Comparison of ENCODE assay signal across 15 cellular contexts in genomic region chr2:98732430-98733051, GRCh38. TPM values are rescaled to one million over a fixed set of nuclear protein-coding genes. Genes with fewer than 3 reads are reported as not detected.
DNase-seq lines count a peak whose midpoint lies in the region; ATAC-seq, FAIRE-seq and TF ChIP-seq lines count a peak whose summit lies in the region.
"Had no signal": no experiment of that assay in that cellular context is flagged by ENCODE, and none has a peak within 500 bp of the region (broad histone marks: within the 10 kb centered on the region; RNA-seq: fewer than 3 reads in every experiment).

No MANE protein-coding gene starts in this region.

- H3K4me1 Mint-ChIP-seq in activated CD4-positive, alpha-beta T cell treated with anti-CD3 and anti-CD28 coated beads, Interleukin-2, amount 10 ng/mL, durations not matched to agents 24 days and 14 days: peaks cover 60% of the 10 kb centered on the region
- H3K4me1 Mint-ChIP-seq in T-cell (peaks cover 66 to 77% (median 68%) of the 10 kb centered on the region in 3 donors), endodermal cell (peaks cover 3% of the 10 kb centered on the region)

- H3K36me3 ChIP-seq in endothelial cell of umbilical vein (ENCODE audit: control insufficient read depth in 2 of 2, extremely low read depth in 1 of 2, insufficient read depth in 2 of 2, low read length in 2 of 2) (no peaks in the 10 kb centered on the region), small intestine (ENCODE audit: control insufficient read depth in 2 of 2, insufficient read depth in 2 of 2, low read length in 2 of 2) (no peaks in the 10 kb centered on the region), endodermal cell (ENCODE audit: control insufficient read depth, insufficient read depth, low read length) (no peaks in the 10 kb centered on the region)
- H3K36me3 ChIP-seq: MG63 had no signal

- WGBS in small intestine, 3 donors: 57 to 72% (median 61%) methylated on average over 8 of the region's 8 CpGs
- WGBS in endodermal cell (ENCODE audit: insufficient coverage in 1 of 2, insufficient read length in 1 of 2), 2 experiments: 87 to 94% methylated on average over 7 to 8 of the region's 8 CpGs

- dilution Hi-C loops in endothelial cell of umbilical vein (cut with MboI; ENCODE audit: extremely low pct_ligation_motif_present, low sequenced_read_pairs): no loop called here

- POLR2A ChIA-PET in T-cell (lab: Charles Lee) (interaction anchor here in 1 of 2 donors (1.3 kb wide), 1 partner anchor 39 kb away, joined by 5 read pairs; no protein-coding TSS in a partner anchor), endothelial cell of umbilical vein (lab: Charles Lee) (no interaction called here)

- H3K9me3 Mint-ChIP-seq in activated CD4-positive, alpha-beta T cell treated with anti-CD3 and anti-CD28 coated beads, Interleukin-2, amount 10 ng/mL, durations not matched to agents 24 days and 14 days: no peaks in the 10 kb centered on the region
- H3K9me3 Mint-ChIP-seq in T-cell (no peaks in the 10 kb centered on the region), endodermal cell (no peaks in the 10 kb centered on the region)

- peak overlapping the region; percentile 84 for H3K4me3 Mint-ChIP-seq in activated CD4-positive, alpha-beta T cell treated with anti-CD3 and anti-CD28 coated beads, Interleukin-2, amount 10 ng/mL, durations not matched to agents 24 days and 14 days
- H3K4me3 Mint-ChIP-seq in T-cell: peak overlapping the region; percentile 84 to 94 (median 88)
- no peak overlapping the region for H3K4me3 Mint-ChIP-seq in endodermal cell

- H3K27ac Mint-ChIP-seq in activated CD4-positive, alpha-beta T cell treated with anti-CD3 and anti-CD28 coated beads, Interleukin-2, amount 10 ng/mL, durations not matched to agents 24 days and 14 days: peak overlapping the region; percentile 87
- H3K27ac Mint-ChIP-seq in T-cell (peak overlapping the region; percentile 96 to 97), endodermal cell (no peak overlapping the region)

- H3K27me3 Mint-ChIP-seq in activated CD4-positive, alpha-beta T cell treated with anti-CD3 and anti-CD28 coated beads, Interleukin-2, amount 10 ng/mL, durations not matched to agents 24 days and 14 days: no peaks in the 10 kb centered on the region
- H3K27me3 Mint-ChIP-seq in T-cell: no peaks in the 10 kb centered on the region
- H3K27me3 Mint-ChIP-seq in endodermal cell (ENCODE audit: insufficient read depth): peaks cover 55% of the 10 kb centered on the region

- intact Hi-C loops in activated CD4-positive, alpha-beta T cell treated with anti-CD3 and anti-CD28 coated beads, Interleukin-2, amount 10 ng/mL, durations not matched to agents 24 days and 14 days (cut with micrococcal nuclease): loop anchor here (5.0 to 10.0 kb wide), 2 partner anchors 90 to 268 kb away; no protein-coding TSS in a partner anchor
- intact Hi-C loops in endothelial cell of umbilical vein (cut with micrococcal nuclease): no loop called here

- TF ChIP-seq CTCF in endothelial cell of umbilical vein (IDR thresholded peaks at IDR 0.05; ENCODE audit: extremely low read depth in 1 of 2, insufficient read depth in 1 of 2, low read depth in 1 of 2, low read length in 2 of 2) (no peak), endodermal cell (conservative IDR thresholded peaks at IDR 0.05) (no peak)

- no peak overlapping the region for H3K9ac ChIP-seq in endothelial cell of umbilical vein (replicated peaks; ENCODE audit: extremely low read depth, insufficient read depth, low read length)
- H3K9ac ChIP-seq in endodermal cell (ENCODE audit: extremely low read depth, low read length, poor library complexity, severe bottlenecking): no peak overlapping the region

- FAIRE-seq in endothelial cell of umbilical vein (lab: Jason Lieb, UNC) (no peak), small intestine (lab: Jason Lieb, UNC) (no peak)
- FAIRE-seq: A549, endometrium had no signal

- no peak for ATAC-seq in T-cell (replicated peaks in 1 of 4)
- ATAC-seq: A549 had no signal

- H3K27ac ChIP-seq in endothelial cell of umbilical vein (ENCODE audit: insufficient read depth, low read depth, low read length): no peak overlapping the region
- peak overlapping the region; percentile 96 to 99 for H3K27ac ChIP-seq in small intestine (ENCODE audit: low read depth in 1 of 2, low read length in 1 of 2)
- no peak overlapping the region for H3K27ac ChIP-seq in endodermal cell (ENCODE audit: low read depth, low read length)
- H3K27ac ChIP-seq: RWPE1 had no signal

- no peaks in the 10 kb centered on the region for H3K27me3 ChIP-seq in endothelial cell of umbilical vein (ENCODE audit: control insufficient read depth in 2 of 2, insufficient read depth in 2 of 2, low read length in 2 of 2)
- H3K27me3 ChIP-seq in small intestine (ENCODE audit: control insufficient read depth in 2 of 2, insufficient read depth in 2 of 2, low read length in 2 of 2): no peaks in the 10 kb centered on the region
- peaks cover 61% of the 10 kb centered on the region for H3K27me3 ChIP-seq in endodermal cell (ENCODE audit: control insufficient read depth, insufficient read depth, low read length, poor library complexity, severe bottlenecking)

- H3K4me3 ChIP-seq in endothelial cell of umbilical vein (replicated peaks in 1 of 3; ENCODE audit: insufficient read depth in 1 of 3, low read depth in 1 of 3, low read length in 3 of 3) (peak overlapping the region in 1 of 3 experiments; percentile 77), small intestine (ENCODE audit: low read depth in 1 of 2, low read length in 2 of 2) (peak overlapping the region in 1 of 2 donors; percentile 92), endodermal cell (ENCODE audit: low read length) (no peak overlapping the region)

- H3K36me3 Mint-ChIP-seq in activated CD4-positive, alpha-beta T cell treated with anti-CD3 and anti-CD28 coated beads, Interleukin-2, amount 10 ng/mL, durations not matched to agents 24 days and 14 days (ENCODE audit: low read depth): peaks cover 2% of the 10 kb centered on the region
- H3K36me3 Mint-ChIP-seq in T-cell (peaks cover 3% of the 10 kb centered on the region), endodermal cell (ENCODE audit: low read depth) (no peaks in the 10 kb centered on the region)

- peaks cover 32% of the 10 kb centered on the region for H3K79me2 ChIP-seq in endothelial cell of umbilical vein (ENCODE audit: control insufficient read depth, insufficient read depth, low read length)

- H4K20me1 ChIP-seq in endothelial cell of umbilical vein (replicated peaks; ENCODE audit: control insufficient read depth, extremely low read depth, insufficient read depth, low read length): no peaks in the 10 kb centered on the region

- H2AFZ ChIP-seq in endothelial cell of umbilical vein (ENCODE audit: low read depth, low read length): no peak overlapping the region

- no TSS peak for BruUV-seq in endothelial cell of umbilical vein (replicated peaks; lab: Mats Ljungman, UMichigan)

- peaks cover 41% of the 10 kb centered on the region for H3K4me1 ChIP-seq in endothelial cell of umbilical vein (ENCODE audit: control insufficient read depth, extremely low read depth, insufficient read depth, low read length)
- H3K4me1 ChIP-seq in small intestine (ENCODE audit: control insufficient read depth in 2 of 2, insufficient read depth in 1 of 2, low read depth in 1 of 2, low read length in 1 of 2): peaks cover 5 to 8% of the 10 kb centered on the region in 2 donors
- no peaks in the 10 kb centered on the region for H3K4me1 ChIP-seq in endodermal cell (ENCODE audit: control insufficient read depth, insufficient read depth, low read length)

- H3K9me1 ChIP-seq in endothelial cell of umbilical vein (replicated peaks; ENCODE audit: control insufficient read depth, extremely low read depth, insufficient read depth, low read length): no peaks in the 10 kb centered on the region

- CTCF ChIA-PET in T-cell (lab: Charles Lee): interaction anchor here in 1 of 2 donors (0.6 to 1.2 kb wide), 3 partner anchors 25 to 69 kb away, joined by 3 to 6 read pairs (median 5); no protein-coding TSS in a partner anchor
- CTCF ChIA-PET in endothelial cell of umbilical vein (lab: Charles Lee): interaction anchor here (4.3 kb wide), 1 partner anchor 83 kb away, joined by 37 read pairs; no protein-coding TSS in a partner anchor

- H3K4me2 ChIP-seq in endothelial cell of umbilical vein (ENCODE audit: insufficient read depth, low read length): peak overlapping the region; percentile 81

- H3K9me3 ChIP-seq in endothelial cell of umbilical vein (replicated peaks; ENCODE audit: control insufficient read depth, insufficient read depth, low read length) (no peaks in the 10 kb centered on the region), small intestine (ENCODE audit: control insufficient read depth, low read depth) (no peaks in the 10 kb centered on the region), endodermal cell (ENCODE audit: control insufficient read depth, low read length) (no peaks in the 10 kb centered on the region)
- H3K9me3 ChIP-seq: A549, MG63, mucosa of descending colon had no signal

- no peak for DNase-seq in activated CD4-positive, alpha-beta T cell treated with anti-CD3 and anti-CD28 coated beads, Interleukin-2, amount 10 ng/mL, durations not matched to agents 24 days and 14 days
- DNase-seq in activated CD4-positive, alpha-beta T cell treated with anti-CD3 and anti-CD28 coated beads for 4 hours: no peak
- DNase-seq in T-cell (no peak), endothelial cell of umbilical vein (ENCODE audit: low read depth, low spot score) (peak; percentile 6), small intestine (no peak), dermis blood vessel endothelial cell (no peak), HK-2 (ENCODE audit: unreplicated experiment) (no peak), endodermal cell (no peak)
- DNase-seq: hippocampal formation, MG63, NCI-H510A had no signal

- no peak for TF ChIP-seq POLR2A in endothelial cell of umbilical vein (IDR thresholded peaks at IDR 0.05; ENCODE audit: low read depth, low read length)

RNA-seq across cellular contexts. Expression of gene MGAT4A, which starts 1.6 kb away (rescaled TPM):
- total RNA-seq in activated CD4-positive, alpha-beta T cell treated with anti-CD3 and anti-CD28 coated beads, Interleukin-2, amount 10 ng/mL, durations not matched to agents 24 days and 14 days: 48.8 and 49.2 TPM in 2 replicates
- total RNA-seq in T-cell (100 to 1,000 TPM; 185 to 220 (median 199) TPM), endothelial cell of umbilical vein (42.2 and 47.6 TPM in 2 replicates), dermis blood vessel endothelial cell (58.0 and 89.5 TPM in 2 replicates), endodermal cell (10 to 100 TPM in 1 of 2 donors, 1 to 10 TPM in 1; 8.2 to 11.1 TPM)
- polyA plus RNA-seq in endothelial cell of umbilical vein (8.2 and 9.2 TPM in 2 replicates), small intestine (10 to 100 TPM; 28.9 to 38.3 (median 35.8) TPM)
- 10.0 and 11.5 TPM in 2 replicates for polyA plus RNA-seq in endothelial cell of umbilical vein (2011; cell fraction: cytosol; rRNA removed)
- 22.1 and 37.9 TPM in 2 replicates for polyA plus RNA-seq in endothelial cell of umbilical vein (2011; cell fraction: nucleus; rRNA removed)
- 31.6 and 54.3 TPM in 2 replicates for polyA plus RNA-seq in endothelial cell of umbilical vein (2012)
- 24.5 and 26.6 TPM in 2 replicates for polyA minus RNA-seq in endothelial cell of umbilical vein
- polyA minus RNA-seq in endothelial cell of umbilical vein (2011; cell fraction: cytosol; rRNA and poly(A)+ RNA removed): not detected
- polyA minus RNA-seq in endothelial cell of umbilical vein (2011; cell fraction: nucleus; rRNA and poly(A)+ RNA removed): 28.3 and 39.7 TPM in 2 replicates
- 6.7 TPM for polyA plus RNA-seq in endodermal cell (2013, experiment 1 of 2)
- 6.0 TPM for polyA plus RNA-seq in endodermal cell (2013, experiment 2 of 2)

Comparison
In these comparisons a context has a peak if more than half of its experiments do, and no peak if none do; other contexts are left out.
1. H3K27ac ChIP-seq: peak in small intestine (2 of 2); none in endothelial cell of umbilical vein (single experiment) and endodermal cell (single experiment).